ENCODE assay signal across 19 cellular contexts in genomic region chr10:88938938-88939337, GRCh38.
"Had no signal": no experiment of that assay in that cellular context is flagged by ENCODE, and none has a peak within 500 bp of the region (broad histone marks: within the 10 kb centered on the region; RNA-seq: fewer than 3 reads in every experiment).

No MANE protein-coding gene starts in this region.

- H3K36me3 Mint-ChIP-seq: natural killer cell treated with Interleukin-12 subunit alpha and Interleukin-12 subunit beta and Interleukin-15 and Interleukin-18, amount 100 ng/mL, for 72 hours had no signal

- H3K9ac ChIP-seq: parathyroid adenoma had no signal

- ATAC-seq: effector memory CD8-positive, alpha-beta T cell; natural killer cell treated with Interleukin-12 subunit alpha and Interleukin-12 subunit beta and Interleukin-15 and Interleukin-18, amount 100 ng/mL, for 72 hours; sciatic nerve; stimulated activated memory B cell treated with anti-CD40 and anti-IgM and Interleukin-4, amounts not matched to agents 10 μg/mL and 1 μg/mL and 100 μg/mL, for 72 hours; stimulated activated naive CD8-positive, alpha-beta T cell treated with anti-CD3 and anti-CD28 coated beads, Interleukin-15, Interleukin-2, amounts not matched to agents 100 U/mL and 50 U/mL, for 24 hours had no signal

- H3K4me3 ChIP-seq: lung, right atrium auricular region, spleen had no signal

- H3K27ac ChIP-seq: neutrophil, parathyroid adenoma, spleen had no signal

- DNase-seq: cortex of kidney; effector memory CD8-positive, alpha-beta T cell; erythroblast; head of caudate nucleus; naive B cell; spleen; stimulated activated CD4-positive, alpha-beta T cell treated with anti-CD3 and anti-CD28 coated beads, Interleukin-4, amount 100 ng/mL, for 4 hours; stimulated activated naive CD8-positive, alpha-beta T cell treated with anti-CD3 and anti-CD28 coated beads, Interleukin-15, Interleukin-2, amounts not matched to agents 100 U/mL and 50 U/mL, for 24 hours had no signal

- H3K27me3 ChIP-seq: neutrophil, right atrium auricular region, spleen had no signal

- H3K27ac Mint-ChIP-seq: memory B cell; naive B cell; natural killer cell treated with Interleukin-12 subunit alpha and Interleukin-12 subunit beta and Interleukin-15 and Interleukin-18, amount 100 ng/mL, for 72 hours; progenitor cell of endocrine pancreas; stimulated activated memory B cell treated with anti-CD40 and anti-IgM and Interleukin-4, amounts not matched to agents 10 μg/mL and 1 μg/mL and 100 μg/mL, for 72 hours; type B pancreatic cell had no signal

- H3K9me3 Mint-ChIP-seq: effector memory CD8-positive, alpha-beta T cell; memory B cell; naive B cell; natural killer cell treated with Interleukin-12 subunit alpha and Interleukin-12 subunit beta and Interleukin-15 and Interleukin-18, amount 100 ng/mL, for 72 hours; neural crest cell; stimulated activated memory B cell treated with anti-CD40 and anti-IgM and Interleukin-4, amounts not matched to agents 10 μg/mL and 1 μg/mL and 100 μg/mL, for 72 hours; type B pancreatic cell had no signal

- H3K36me3 ChIP-seq: neutrophil had no signal

- H3K4me3 Mint-ChIP-seq: effector memory CD8-positive, alpha-beta T cell; memory B cell; naive B cell; natural killer cell treated with Interleukin-12 subunit alpha and Interleukin-12 subunit beta and Interleukin-15 and Interleukin-18, amount 100 ng/mL, for 72 hours; neural crest cell; stimulated activated memory B cell treated with anti-CD40 and anti-IgM and Interleukin-4, amounts not matched to agents 10 μg/mL and 1 μg/mL and 100 μg/mL, for 72 hours; type B pancreatic cell had no signal

- H3K9me3 ChIP-seq: neutrophil, right atrium auricular region, spleen had no signal

- H3K27me3 Mint-ChIP-seq: effector memory CD8-positive, alpha-beta T cell; memory B cell; naive B cell; natural killer cell treated with Interleukin-12 subunit alpha and Interleukin-12 subunit beta and Interleukin-15 and Interleukin-18, amount 100 ng/mL, for 72 hours; stimulated activated memory B cell treated with anti-CD40 and anti-IgM and Interleukin-4, amounts not matched to agents 10 μg/mL and 1 μg/mL and 100 μg/mL, for 72 hours; type B pancreatic cell had no signal
